In the genomic region with DNA sequence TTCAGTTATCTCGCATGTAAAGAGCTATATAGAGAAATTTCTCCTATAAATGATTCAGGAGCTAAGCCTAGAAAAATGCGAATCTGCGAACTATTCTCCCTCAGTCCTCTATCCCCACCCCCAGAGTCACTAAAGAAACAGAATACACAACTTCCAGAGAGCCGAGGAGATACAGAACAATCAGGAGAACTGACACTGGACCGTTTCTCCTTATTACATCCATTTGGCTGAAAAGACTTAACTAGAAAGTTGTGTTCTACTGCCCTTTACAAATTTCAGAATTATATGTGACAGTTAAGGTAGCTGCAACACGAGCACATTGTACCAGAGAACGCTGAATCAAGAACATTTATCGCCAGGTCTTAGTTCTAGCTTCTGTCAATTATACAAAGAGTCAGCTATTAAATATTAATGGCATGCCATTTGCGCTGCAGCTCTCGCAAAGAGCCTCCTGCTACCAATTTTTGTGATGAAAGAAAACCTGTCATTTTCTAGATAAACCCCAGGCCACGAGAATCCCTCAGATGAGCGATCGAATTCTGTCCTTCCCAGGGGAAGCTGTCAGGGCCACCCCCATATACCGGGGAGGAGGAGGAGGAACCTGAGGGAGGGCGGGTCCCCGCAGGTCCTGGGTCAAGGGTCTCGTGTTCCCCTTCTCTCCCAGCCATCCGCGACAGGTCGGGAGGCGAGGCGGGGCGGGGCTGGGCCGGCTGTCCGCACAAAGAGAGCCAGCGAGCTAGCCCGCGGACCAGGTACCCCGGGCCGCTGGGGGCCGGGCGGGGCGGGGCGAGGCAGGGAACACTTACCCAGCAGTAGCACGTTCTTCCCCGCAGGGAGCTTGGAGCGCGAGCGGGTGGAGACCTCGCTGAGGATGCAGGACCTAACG, we compare ENCODE assay signal across 8 cellular contexts. TPM values are rescaled to one million over a fixed set of nuclear protein-coding genes. Genes with fewer than 3 reads are reported as not detected.
DNase-seq lines count a peak whose midpoint lies in the region; ATAC-seq lines count a peak whose summit lies in the region.

No MANE protein-coding gene starts in this region.

- peaks cover 31% of the 10 kb centered on the region for H3K4me1 Mint-ChIP-seq in activated CD4-positive, alpha-beta memory T cell treated with anti-CD3 and anti-CD28 coated beads, Interleukin-2, amount 10 ng/mL, durations not matched to agents 7 days and 5 days

- CTCF ChIA-PET in activated CD4-positive, alpha-beta memory T cell treated with anti-CD3 and anti-CD28 coated beads, Interleukin-2, amount 10 ng/mL, durations not matched to agents 7 days and 5 days (lab: Charles Lee), result interaction anchor here (1.1 to 1.4 kb wide), 5 partner anchors 9 to 544 kb away, joined by 3 to 5 read pairs (median 4); a partner anchor contains a TSS

- H3K9me3 Mint-ChIP-seq in activated CD4-positive, alpha-beta memory T cell treated with anti-CD3 and anti-CD28 coated beads, Interleukin-2, amount 10 ng/mL, durations not matched to agents 7 days and 5 days, result no peaks in the 10 kb centered on the region

- DNase-seq in SIG-M5 treated with dmso at 0.1 percent for 504 hours (lab: John Stamatoyannopoulos, UW; ENCODE audit: unreplicated experiment) (peak; percentile 50), SIG-M5 (lab: John Stamatoyannopoulos, UW) (no peak), NCI-H1105 (lab: John Stamatoyannopoulos, UW) (peak; percentile 32), epidermal melanocyte (ENCODE audit: insufficient read length, low spot score) (peak; percentile 25), midbrain (lab: John Stamatoyannopoulos, UW) (peak; percentile 49)
- peak; percentile 42 for DNase-seq in activated CD4-positive, alpha-beta memory T cell treated with anti-CD3 and anti-CD28 coated beads, Interleukin-2, amount 10 ng/mL, durations not matched to agents 7 days and 5 days
- peak; percentile 15 for DNase-seq in stimulated activated CD8-positive, alpha-beta memory T cell treated with anti-CD3 and anti-CD28 coated beads, Interleukin-4, amount 100 ng/mL, for 24 hours (ENCODE audit: low read depth)

- no peaks in the 10 kb centered on the region for H3K27me3 Mint-ChIP-seq in activated CD4-positive, alpha-beta memory T cell treated with anti-CD3 and anti-CD28 coated beads, Interleukin-2, amount 10 ng/mL, durations not matched to agents 7 days and 5 days

- H3K36me3 Mint-ChIP-seq in activated CD4-positive, alpha-beta memory T cell treated with anti-CD3 and anti-CD28 coated beads, Interleukin-2, amount 10 ng/mL, durations not matched to agents 7 days and 5 days (ENCODE audit: low read depth), result peaks cover 11% of the 10 kb centered on the region

- peak overlapping the region; percentile 90 for H3K4me3 Mint-ChIP-seq in activated CD4-positive, alpha-beta memory T cell treated with anti-CD3 and anti-CD28 coated beads, Interleukin-2, amount 10 ng/mL, durations not matched to agents 7 days and 5 days

- H3K27ac Mint-ChIP-seq in activated CD4-positive, alpha-beta memory T cell treated with anti-CD3 and anti-CD28 coated beads, Interleukin-2, amount 10 ng/mL, durations not matched to agents 7 days and 5 days, result peak overlapping the region; percentile 78

- peak; percentile 44 for ATAC-seq in HG02763 (IDR thresholded peaks at IDR 0.05; ENCODE audit: unreplicated experiment)

- POLR2A ChIA-PET in activated CD4-positive, alpha-beta memory T cell treated with anti-CD3 and anti-CD28 coated beads, Interleukin-2, amount 10 ng/mL, durations not matched to agents 7 days and 5 days (lab: Charles Lee), result interaction anchor here (0.7 to 2.0 kb wide), 8 partner anchors 8 to 871 kb away, joined by 3 to 13 read pairs (median 3); a partner anchor contains a TSS

RNA-seq across cellular contexts. Expression of a gene that starts 0.9 kb away (rescaled TPM):
- total RNA-seq in activated CD4-positive, alpha-beta memory T cell treated with anti-CD3 and anti-CD28 coated beads, Interleukin-2, amount 10 ng/mL, durations not matched to agents 7 days and 5 days, result 10 to 100 TPM; 29.7 to 31.7 TPM
